In the genomic region with DNA sequence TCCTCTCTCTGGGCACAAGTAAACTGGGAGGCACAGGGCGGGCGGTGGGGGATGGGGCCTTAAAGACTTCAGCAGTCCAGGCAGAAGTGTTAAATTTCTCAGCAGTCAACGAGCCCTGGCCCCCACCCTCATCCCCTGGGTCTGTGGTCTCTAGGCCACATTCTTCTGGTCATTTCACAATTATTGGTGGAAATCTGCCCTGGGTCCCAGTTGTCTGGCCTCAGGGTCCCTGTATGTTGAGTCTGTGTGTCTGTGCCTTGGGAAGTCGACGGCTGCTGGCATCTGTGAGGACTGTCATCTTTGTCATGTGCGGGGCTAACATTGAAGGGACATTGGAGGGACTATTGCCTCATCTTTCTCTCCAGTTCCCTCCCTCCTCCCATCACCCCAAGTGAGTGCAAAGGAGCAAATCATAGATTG, we compare ENCODE assay signal across 8 cellular contexts. TPM values are rescaled to one million over a fixed set of nuclear protein-coding genes. Genes with fewer than 3 reads are reported as not detected.
DNase-seq lines count a peak whose midpoint lies in the region; ATAC-seq and TF ChIP-seq lines count a peak whose summit lies in the region.

No MANE protein-coding gene starts in this region.

- H3K27me3 ChIP-seq in mononuclear cell (ENCODE audit: insufficient read depth, low read length) (peaks cover 19% of the 10 kb centered on the region), foreskin keratinocyte (peaks cover 85% of the 10 kb centered on the region)

- H3K27me3 Mint-ChIP-seq in activated naive CD4-positive, alpha-beta T cell treated with anti-CD3 and anti-CD28 coated beads for 36 hours (ENCODE audit: low read depth): no peaks in the 10 kb centered on the region
- H3K27me3 Mint-ChIP-seq in type B pancreatic cell: peaks cover 24% of the 10 kb centered on the region

- H3K9me3 ChIP-seq in mononuclear cell (ENCODE audit: low read depth, low read length): no peaks in the 10 kb centered on the region

- peaks cover 51% of the 10 kb centered on the region for H3K4me1 Mint-ChIP-seq in activated naive CD4-positive, alpha-beta T cell treated with anti-CD3 and anti-CD28 coated beads for 36 hours (ENCODE audit: low read depth)
- H3K4me1 Mint-ChIP-seq in type B pancreatic cell (ENCODE audit: unreplicated experiment): peaks cover 51% of the 10 kb centered on the region

- H3K9me3 Mint-ChIP-seq in activated naive CD4-positive, alpha-beta T cell treated with anti-CD3 and anti-CD28 coated beads for 36 hours: no peaks in the 10 kb centered on the region
- H3K9me3 Mint-ChIP-seq in type B pancreatic cell: no peaks in the 10 kb centered on the region

- no peak overlapping the region for H3K27ac ChIP-seq in foreskin keratinocyte

- DNase-seq in activated naive CD4-positive, alpha-beta T cell treated with anti-CD3 and anti-CD28 coated beads for 36 hours: peak; percentile 28
- DNase-seq in activated naive CD4-positive, alpha-beta T cell treated with Interleukin-2 at 50 U/mL for 16 hours: no peak
- DNase-seq in astrocyte of the hippocampus (ENCODE audit: low read depth, low spot score) (peak; percentile 33), type B pancreatic cell (ENCODE audit: extremely low spot score, unreplicated experiment) (no peak), foreskin keratinocyte (no peak)
- DNase-seq in stimulated activated CD4-positive, alpha-beta T cell treated with anti-CD3 and anti-CD28 coated beads, Interleukin-4, amount 100 ng/mL, for 4 hours: no peak

- intact Hi-C loops in activated naive CD4-positive, alpha-beta T cell treated with anti-CD3 and anti-CD28 coated beads for 36 hours (cut with micrococcal nuclease): loop anchor here (1.0 to 5.0 kb wide), 7 partner anchors 18 to 374 kb away; no protein-coding TSS in a partner anchor

- H3K27ac Mint-ChIP-seq in activated naive CD4-positive, alpha-beta T cell treated with anti-CD3 and anti-CD28 coated beads for 36 hours: peak overlapping the region; percentile 47
- peak overlapping the region; percentile 29 for H3K27ac Mint-ChIP-seq in type B pancreatic cell

- H3K4me3 ChIP-seq in mononuclear cell (ENCODE audit: low read length): peak overlapping the region; percentile 45

- H3K36me3 Mint-ChIP-seq in activated naive CD4-positive, alpha-beta T cell treated with anti-CD3 and anti-CD28 coated beads for 36 hours (ENCODE audit: low read depth): no peaks in the 10 kb centered on the region
- no peaks in the 10 kb centered on the region for H3K36me3 Mint-ChIP-seq in type B pancreatic cell

- ATAC-seq in foreskin keratinocyte (no peak), HG03097 (IDR thresholded peaks at IDR 0.05; ENCODE audit: low FRiP score, unreplicated experiment) (no peak)

- H3K4me1 ChIP-seq in mononuclear cell (ENCODE audit: insufficient read depth, low read length): peaks cover 12% of the 10 kb centered on the region
- H3K4me1 ChIP-seq in foreskin keratinocyte: no peaks in the 10 kb centered on the region

- H3K4me3 Mint-ChIP-seq in activated naive CD4-positive, alpha-beta T cell treated with anti-CD3 and anti-CD28 coated beads for 36 hours: peak overlapping the region; percentile 82
- peak overlapping the region; percentile 85 for H3K4me3 Mint-ChIP-seq in type B pancreatic cell

- no peak for TF ChIP-seq CTCF in type B pancreatic cell (conservative IDR thresholded peaks at IDR 0.05)
- no peak for TF ChIP-seq CTCF in foreskin keratinocyte (conservative IDR thresholded peaks at IDR 0.05)

- CTCF ChIA-PET in activated naive CD4-positive, alpha-beta T cell treated with anti-CD3 and anti-CD28 coated beads for 36 hours (lab: Charles Lee): interaction anchor here (2.1 kb wide), 1 partner anchor 47 kb away, joined by 23 read pairs; no protein-coding TSS in a partner anchor

RNA-seq across cellular contexts. Expression of gene TSPAN18, which starts 1.7 kb away (rescaled TPM):
- 1 to 10 TPM; 7.3 to 8.4 TPM for total RNA-seq in activated naive CD4-positive, alpha-beta T cell treated with anti-CD3 and anti-CD28 coated beads for 36 hours
- total RNA-seq in mononuclear cell (8.5 TPM), type B pancreatic cell (ENCODE audit: low replicate concordance) (29.0 and 52.8 TPM in 2 replicates), foreskin keratinocyte (0.04 TPM in 1 of 2 replicates, not detected in the other)
- 0.06 TPM in 1 of 2 replicates, not detected in the other for polyA plus RNA-seq in foreskin keratinocyte

Comparison
In these comparisons a context has a peak if more than half of its experiments do, and no peak if none do; other contexts are left out.
1. DNase-seq: peak in activated naive CD4-positive, alpha-beta T cell treated with anti-CD3 and anti-CD28 coated beads for 36 hours (single experiment) and astrocyte of the hippocampus (single experiment); none in activated naive CD4-positive, alpha-beta T cell treated with Interleukin-2 at 50 U/mL for 16 hours (single experiment), type B pancreatic cell (single experiment), foreskin keratinocyte (0 of 2) and stimulated activated CD4-positive, alpha-beta T cell treated with anti-CD3 and anti-CD28 coated beads, Interleukin-4, amount 100 ng/mL, for 4 hours (0 of 2).